24 cellular contexts compared by ENCODE assay signal in the genomic region with DNA sequence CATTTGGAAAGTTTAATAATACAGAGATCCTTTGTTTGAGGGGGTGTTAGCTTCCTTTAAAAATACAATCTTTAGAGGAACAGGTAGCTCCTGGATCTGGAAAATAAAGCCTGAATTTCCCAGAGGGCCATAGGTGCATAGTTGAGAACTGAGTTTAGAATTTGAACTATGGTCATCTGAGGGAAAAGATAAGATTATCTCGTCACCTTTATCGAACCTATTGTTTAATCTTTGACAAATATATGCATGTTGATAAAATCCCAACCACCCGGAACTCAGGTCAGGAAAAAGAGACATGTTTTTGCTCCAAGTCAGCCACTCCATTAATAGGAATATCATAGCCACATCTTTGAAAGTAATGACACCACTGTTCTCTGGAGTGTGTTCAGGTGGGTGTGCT.
"Had no signal": no experiment of that assay in that cellular context is flagged by ENCODE, and none has a peak within 500 bp of the region (broad histone marks: within the 10 kb centered on the region; RNA-seq: fewer than 3 reads in every experiment).

No MANE protein-coding gene starts in this region.

- H3K36me3 ChIP-seq: brain microvascular endothelial cell, cardiac muscle cell, Peyer's patch, SJCRH30, WERI-Rb-1 had no signal

- H3K4me2 ChIP-seq: KMS-11, SK-N-SH had no signal

- H3K4me1 ChIP-seq: SJCRH30 had no signal

- H3K9ac ChIP-seq: KMS-11, SK-N-SH had no signal

- ATAC-seq: activated CD4-positive, alpha-beta T cell treated with anti-CD3 and anti-CD28 coated beads for 36 hours; activated naive CD4-positive, alpha-beta T cell treated with anti-CD3 and anti-CD28 coated beads, Interleukin-2, amount 50 U/mL, for 72 hours; activated naive CD8-positive, alpha-beta T cell treated with anti-CD3 and anti-CD28 coated beads, Interleukin-2, amount 50 U/mL, for 24 hours; activated T-cell treated with anti-CD3 and anti-CD28 coated beads, Interleukin-2, amount 50 U/mL, for 4 hours had no signal

- DNase-seq: activated CD4-positive, alpha-beta T cell treated with anti-CD3 and anti-CD28 coated beads for 36 hours; activated CD4-positive, alpha-beta T cell treated with anti-CD3 and anti-CD28 coated beads, Interleukin-2, amount 50 U/mL, for 48 hours; activated effector memory CD4-positive, alpha-beta T cell treated with anti-CD3 and anti-CD28 coated beads, Interleukin-2, amount 50 U/mL, for 16 hours; activated naive CD4-positive, alpha-beta T cell treated with Interleukin-2 at 50 U/mL for 16 hours; activated naive CD8-positive, alpha-beta T cell treated with anti-CD3 and anti-CD28 coated beads, Interleukin-2, amount 50 U/mL, for 24 hours; activated T-cell treated with anti-CD3 and anti-CD28 coated beads, Interleukin-2, amount 50 U/mL, for 4 hours; amniotic stem cell; brain microvascular endothelial cell; NCI-H1092; NCI-H1436; NCI-H187; NCI-H2081; NCI-H510A treated with DMSO at 0.1 percent for 48 hours; NCI-H69; Peyer's patch; Right ventricle myocardium superior; SJCRH30; SK-N-SH; T-helper 1 cell; WERI-Rb-1 had no signal

- H3K4me3 ChIP-seq: cardiac muscle cell, Peyer's patch, SJCRH30 had no signal

- H3K27me3 ChIP-seq: brain microvascular endothelial cell, cardiac muscle cell, Peyer's patch, SJCRH30 had no signal

- H3K9me3 ChIP-seq: Peyer's patch, SJCRH30, SK-N-SH had no signal

- H3K27ac ChIP-seq: brain microvascular endothelial cell, cardiac muscle cell, KMS-11, RWPE1, SJCRH30, WERI-Rb-1 had no signal
